Comparison of ENCODE assay signal across 17 cellular contexts in genomic region chr10:20890491-20891337, GRCh38. TPM values are rescaled to one million over a fixed set of nuclear protein-coding genes. Genes with fewer than 3 reads are reported as not detected.
DNase-seq lines count a peak whose midpoint lies in the region; ATAC-seq, FAIRE-seq and TF ChIP-seq lines count a peak whose summit lies in the region.
"Had no signal": no experiment of that assay in that cellular context is flagged by ENCODE, and none has a peak within 500 bp of the region (broad histone marks: within the 10 kb centered on the region; RNA-seq: fewer than 3 reads in every experiment).

No MANE protein-coding gene starts in this region.

- CTCF ChIA-PET in H1 (lab: Charles Lee; ENCODE audit: partially characterized antibody) = interaction anchor here (0.6 kb wide), 1 partner anchor 430 kb away, joined by 3 read pairs; no protein-coding TSS in a partner anchor

- no peak overlapping the region for H3K4ac ChIP-seq in H1 (replicated peaks; ENCODE audit: insufficient read length, low read depth, low read length)

- no peak overlapping the region for H2AK5ac ChIP-seq in H1 (ENCODE audit: low read depth, low read length)

- H3K9ac ChIP-seq in H1 (replicated peaks in 1 of 4; ENCODE audit: extremely low read depth in 1 of 4, low read depth in 3 of 4, low read length in 3 of 4) = no peak overlapping the region

- no peak overlapping the region for H4K5ac ChIP-seq in H1 (ENCODE audit: insufficient read length, low read depth, low read length)

- H3K27me3 ChIP-seq in H1 (replicated peaks in 1 of 4; ENCODE audit: control insufficient read depth in 3 of 4, extremely low read depth in 1 of 4, insufficient read depth in 3 of 4, low read length in 3 of 4) (no peaks in the 10 kb centered on the region), left lung (no peaks in the 10 kb centered on the region), uterus (no peaks in the 10 kb centered on the region)

- TF ChIP-seq POLR2A in H1 (IDR thresholded peaks at IDR 0.05; ENCODE audit: control extremely low read depth in 1 of 2, low read depth in 2 of 2, low read length in 2 of 2) (no peak), uterus (IDR thresholded peaks at IDR 0.05) (no peak)

- H3K36me3 ChIP-seq in H1 (ENCODE audit: control insufficient read depth in 2 of 4, insufficient read depth in 4 of 4, low read length in 3 of 4) (no peaks in the 10 kb centered on the region), left lung (no peaks in the 10 kb centered on the region), uterus (no peaks in the 10 kb centered on the region)
- H3K36me3 ChIP-seq: HAP-1 had no signal

- H4K20me1 ChIP-seq in H1 (replicated peaks in 1 of 2; ENCODE audit: control insufficient read depth in 1 of 2, insufficient read depth in 2 of 2, low read length in 2 of 2) = no peaks in the 10 kb centered on the region

- no peak overlapping the region for H3K4me3 ChIP-seq in H1 (ENCODE audit: extremely low read depth in 1 of 4, insufficient read depth in 2 of 4, low read depth in 3 of 4, low read length in 4 of 4)
- H3K4me3 ChIP-seq in left lung = no peak overlapping the region
- no peak overlapping the region for H3K4me3 ChIP-seq in uterus
- H3K4me3 ChIP-seq: HAP-1, PC-9 had no signal

- H4K91ac ChIP-seq in H1 (replicated peaks; ENCODE audit: insufficient read length, low read length) = no peak overlapping the region

- 87% methylated on average over 6 of the region's 6 CpGs; no CpG with 5 or more reads in 1 of the 2 experiments for WGBS in H1 (ENCODE audit: extremely low coverage in 1 of 2, insufficient coverage in 1 of 2, insufficient read length in 1 of 2, insufficient replicate concordance in 2 of 2, low coverage in 1 of 2, low lambda C conversion rate in 2 of 2, missing lambda C conversion rate in 1 of 2), 2 experiments

- no peak overlapping the region for H3K23ac ChIP-seq in H1 (ENCODE audit: insufficient read length)

- FAIRE-seq in H1 (lab: Jason Lieb, UNC) = peak; percentile 81

- H3K4me2 ChIP-seq in H1 (ENCODE audit: insufficient read depth in 1 of 2, low read depth in 2 of 2, low read length in 2 of 2) = no peak overlapping the region
- H3K4me2 ChIP-seq: PC-9 had no signal

- no peak for TF ChIP-seq EP300 in H1 (IDR thresholded peaks at IDR 0.05; ENCODE audit: borderline replicate concordance in 1 of 2, low read depth in 2 of 2, low read length in 2 of 2)

- H3K9me3 ChIP-seq in H1 (ENCODE audit: insufficient read depth in 2 of 2, low read depth in 1 of 2, low read length in 1 of 2) (no peaks in the 10 kb centered on the region), left lung (no peaks in the 10 kb centered on the region), uterus (no peaks in the 10 kb centered on the region)
- H3K9me3 ChIP-seq: HAP-1 had no signal

- DNase-seq in Daoy (ENCODE audit: low read depth) (peak; percentile 66), NCI-H226 (peak; percentile 88), H1 (ENCODE audit: low read depth in 1 of 2, low spot score in 2 of 2) (no peak), left lung (no peak), uterus (no peak), natural killer cell (no peak)
- DNase-seq: activated naive CD4-positive, alpha-beta T cell treated with anti-CD3 and anti-CD28 coated beads, Interleukin-2, amount 50 U/mL, for 16 hours; C1 segment of cervical spinal cord; EL; KG1; naive thymus-derived CD4-positive, alpha-beta T cell; NCI-H446; T-helper 17 cell had no signal

- H3K27ac Mint-ChIP-seq in natural killer cell = no peak overlapping the region
- H3K27ac Mint-ChIP-seq: naive thymus-derived CD4-positive, alpha-beta T cell; T-helper 17 cell had no signal

- no peak overlapping the region for H2BK15ac ChIP-seq in H1 (ENCODE audit: low read length)

- H2BK12ac ChIP-seq in H1 (ENCODE audit: low read depth, low read length) = no peak overlapping the region

- no peak overlapping the region for H3K56ac ChIP-seq in H1 (replicated peaks; ENCODE audit: insufficient read length, low read depth, low read length)

- no peak overlapping the region for H2BK20ac ChIP-seq in H1 (ENCODE audit: low read length)

- H3K18ac ChIP-seq in H1 (ENCODE audit: extremely low read depth, low read length) = no peak overlapping the region

- POLR2A ChIA-PET in H1 (lab: Charles Lee; ENCODE audit: partially characterized antibody) = no interaction called here

- H3K9me3 Mint-ChIP-seq in natural killer cell = no peaks in the 10 kb centered on the region
- H3K9me3 Mint-ChIP-seq: naive thymus-derived CD4-positive, alpha-beta T cell had no signal

- peaks cover 8 to 28% of the 10 kb centered on the region in 2 donors for H3K27me3 Mint-ChIP-seq in natural killer cell (ENCODE audit: low read depth in 2 of 2)
- H3K27me3 Mint-ChIP-seq: central memory CD8-positive, alpha-beta T cell; T-helper 17 cell had no signal

- no peak for TF ChIP-seq RAD21 in H1 (IDR thresholded peaks at IDR 0.05 in 1 of 2, conservative IDR thresholded peaks at IDR 0.05 in 1 of 2; ENCODE audit: low read depth in 2 of 2, low read length in 2 of 2)

- no peaks in the 10 kb centered on the region for H3K36me3 Mint-ChIP-seq in natural killer cell
- H3K36me3 Mint-ChIP-seq: naive thymus-derived CD4-positive, alpha-beta T cell had no signal

- H3K4me1 ChIP-seq in H1 (replicated peaks in 1 of 4; ENCODE audit: control insufficient read depth in 3 of 4, insufficient read depth in 4 of 4, low read length in 3 of 4) (peaks cover 0 to 13% (median 6%) of the 10 kb centered on the region in 4 experiments; a peak in 6 of 7 replicates), left lung (no peaks in the 10 kb centered on the region), uterus (no peaks in the 10 kb centered on the region)

- H3K14ac ChIP-seq in H1 (ENCODE audit: insufficient read length) = no peak overlapping the region

- H2AFZ ChIP-seq in H1 (ENCODE audit: low read length) = peak overlapping the region; percentile 61; the same call in 1 of the 2 replicates
- H2AFZ ChIP-seq: PC-9 had no signal

- H2BK5ac ChIP-seq in H1 (ENCODE audit: low read depth, low read length) = no peak overlapping the region

- intact Hi-C loops in left lung (cut with DNase I) = no loop called here
- intact Hi-C loops in uterus (cut with DNase I; ENCODE audit: low total_unique reads) = no loop called here
- intact Hi-C loops in natural killer cell (cut with micrococcal nuclease) = no loop called here

- no peak overlapping the region for H4K8ac ChIP-seq in H1 (ENCODE audit: extremely low read depth, insufficient read depth, low read length)

- no peak overlapping the region for H2BK120ac ChIP-seq in H1 (replicated peaks; ENCODE audit: low read depth, low read length)

- peak; percentile 25 for ATAC-seq in left lung
- no peak for ATAC-seq in natural killer cell
- no peak for ATAC-seq in GM21576 (IDR thresholded peaks at IDR 0.05; ENCODE audit: unreplicated experiment)
- ATAC-seq: naive thymus-derived CD4-positive, alpha-beta T cell; T-helper 17 cell had no signal

- no peak for TF ChIP-seq CTCF in H1 (IDR thresholded peaks at IDR 0.05; ENCODE audit: control extremely low read depth in 1 of 3, insufficient read depth in 1 of 3, low read depth in 1 of 3, low read length in 3 of 3)
- no peak for TF ChIP-seq CTCF in left lung (IDR thresholded peaks at IDR 0.05)
- TF ChIP-seq CTCF in uterus (IDR thresholded peaks at IDR 0.05) = no peak
- TF ChIP-seq CTCF in natural killer cell (IDR thresholded peaks at IDR 0.05) = no peak

- H3K4me3 Mint-ChIP-seq in natural killer cell = no peak overlapping the region
- H3K4me3 Mint-ChIP-seq: central memory CD8-positive, alpha-beta T cell; naive thymus-derived CD4-positive, alpha-beta T cell; T-helper 17 cell had no signal

- H3K4me1 Mint-ChIP-seq in natural killer cell = no peaks in the 10 kb centered on the region
- H3K4me1 Mint-ChIP-seq: central memory CD8-positive, alpha-beta T cell; naive thymus-derived CD4-positive, alpha-beta T cell; T-helper 17 cell had no signal

- H3K79me2 ChIP-seq in H1 (ENCODE audit: control insufficient read depth in 1 of 2, insufficient read depth in 2 of 2, low read length in 2 of 2) = no peaks in the 10 kb centered on the region

- H3K27ac ChIP-seq in H1 (ENCODE audit: low read depth, low read length) (no peak overlapping the region), left lung (no peak overlapping the region), uterus (no peak overlapping the region)
- H3K27ac ChIP-seq: PC-9 had no signal

- no peaks in the 10 kb centered on the region for H3K79me1 ChIP-seq in H1 (ENCODE audit: low read depth, low read length)

- H3K23me2 ChIP-seq in H1 (ENCODE audit: low read depth, low read length) = no peaks in the 10 kb centered on the region

TF ChIP-seq in H1, 55 proteins besides CTCF, POLR2A, EP300 and RAD21 (continues in another document):
- TF ChIP-seq CHD2 (IDR thresholded peaks at IDR 0.05; ENCODE audit: low read length) = no peak

RNA-seq across cellular contexts. Expression of gene NEBL, which starts 6.4 kb away (rescaled TPM):
- under 0.01 TPM in 1 of 2 replicates, not detected in the other for total RNA-seq in Daoy (2014; rRNA removed; shearing (Covaris generic))
- total RNA-seq in H1 (2021; fragmentation: NEBNext Ultra II Directional; extraction: Animal tissue kit (Norgen Biotek cat#: 25700)) = 10.5 TPM in 2 replicates
- polyA plus RNA-seq in H1 (2011; rRNA removed) = 4.7 and 7.5 TPM in 2 replicates
- polyA plus RNA-seq in H1 (2011; cell fraction: cytosol; rRNA removed) = 7.9 TPM
- 12.0 TPM for polyA plus RNA-seq in H1 (2011; cell fraction: nucleus; rRNA removed)
- 5.3 to 7.8 TPM (median 6.0 TPM) in 4 replicates for polyA plus RNA-seq in H1 (2012, experiment 1 of 2)
- 0.46 TPM for polyA plus RNA-seq in H1 (2012, experiment 2 of 2)
- polyA plus RNA-seq in H1 (2013, experiment 1 of 2) = 7.6 TPM
- polyA plus RNA-seq in H1 (2013, experiment 2 of 2) = 8.1 TPM
- polyA minus RNA-seq in H1 (2011; rRNA and poly(A)+ RNA removed) = 24.5 and 43.9 TPM in 2 replicates
- 10.2 TPM for polyA minus RNA-seq in H1 (2011; cell fraction: cytosol; rRNA and poly(A)+ RNA removed)
- polyA minus RNA-seq in H1 (2011; cell fraction: nucleus; rRNA and poly(A)+ RNA removed) = 55.6 TPM
- total RNA-seq in left lung (10 to 100 TPM; 58.8 to 65.9 TPM), uterus (10 to 100 TPM in 1 of 4 donors, 1 to 10 TPM in 2, under 1 TPM in 1; 0.26 to 22.2 (median 1.6) TPM), natural killer cell (1 to 10 TPM in 2 of 3 donors, not detected in 1; 1.1 to 1.5 TPM)
- total RNA-seq: T-helper 17 cell had no signal

Comparison
In these comparisons a context has a peak if more than half of its experiments do, and no peak if none do; other contexts are left out.
1. DNase-seq: peak in Daoy (single experiment) and NCI-H226 (single experiment); none in H1 (0 of 2), left lung (0 of 2), uterus (0 of 2) and natural killer cell (single experiment).